32 cellular contexts compared by ENCODE assay signal in the genomic region with DNA sequence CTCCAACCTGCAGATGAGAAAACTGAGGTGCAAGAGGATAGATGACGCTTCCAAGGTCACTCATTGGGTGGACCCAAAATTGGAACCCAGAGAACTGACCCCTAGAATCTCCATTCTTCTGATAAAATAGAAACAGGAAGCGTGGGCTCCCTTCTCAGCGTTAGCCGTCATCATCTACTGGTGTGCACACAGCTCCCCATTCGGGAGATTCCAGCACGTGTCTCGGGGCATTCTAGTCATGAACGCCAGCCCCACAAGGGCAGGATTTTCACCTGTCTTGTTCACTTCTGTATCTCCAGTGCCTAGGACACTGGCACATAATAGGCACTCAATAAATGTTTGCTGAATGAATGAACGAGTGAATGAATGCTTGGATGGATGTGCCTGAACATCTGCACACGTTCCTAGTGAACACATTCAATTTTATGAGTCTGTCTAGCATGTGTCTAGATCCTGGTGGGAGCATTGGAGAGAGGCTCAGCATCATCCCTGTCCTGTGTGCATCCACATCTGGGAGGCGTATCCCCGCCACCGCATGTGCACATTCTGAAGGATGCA. TPM values are rescaled to one million over a fixed set of nuclear protein-coding genes. Genes with fewer than 3 reads are reported as not detected.
A peak's percentile ranks its signal among the peaks of the same experiment; 100 is the strongest.
DNase-seq lines count a peak whose midpoint lies in the region; ATAC-seq and TF ChIP-seq lines count a peak whose summit lies in the region.
"Had no signal": no experiment of that assay in that cellular context is flagged by ENCODE, and none has a peak within 500 bp of the region (broad histone marks: within the 10 kb centered on the region; RNA-seq: fewer than 3 reads in every experiment).

No MANE protein-coding gene starts in this region.

- H3K4me2 ChIP-seq in DOHH2 (ENCODE audit: low read length): peak overlapping the region; percentile 87

- peaks cover 76% of the 10 kb centered on the region for H3K4me1 ChIP-seq in DOHH2 (ENCODE audit: control insufficient read depth, low read length)
- H3K4me1 ChIP-seq: SJCRH30 had no signal

- CTCF ChIA-PET in CD4-positive, alpha-beta T cell (lab: Charles Lee): interaction anchor here (1.0 kb wide), 1 partner anchor 31 kb away, joined by 3 read pairs; the partner anchor contains the start of gene RASAL1

- H3K27ac Mint-ChIP-seq in CD4-positive, alpha-beta T cell: peak overlapping the region; percentile 78
- H3K27ac Mint-ChIP-seq in T-helper 17 cell: peak overlapping the region; percentile 80
- no peak overlapping the region for H3K27ac Mint-ChIP-seq in memory B cell
- H3K27ac Mint-ChIP-seq: activated T-cell treated with anti-CD3 and anti-CD28 coated beads, Interleukin-2, amount 50 U/mL, for 24 hours; CD14-positive monocyte; T-helper 1 cell treated with Interleukin-12 subunit alpha and Interleukin-12 subunit beta and Interleukin-4 antibody, amounts not matched to agents 30 μg/mL and 1 μg/mL, for 36 hours had no signal

- no peak for ATAC-seq in CD4-positive, alpha-beta T cell (ENCODE audit: poor library complexity)
- ATAC-seq in T-helper 17 cell (no peak), memory B cell (ENCODE audit: low read depth) (peak; percentile 45), left cardiac atrium (no peak)
- ATAC-seq: HCT116, heart right ventricle, right cardiac atrium had no signal

- H3K36me3 ChIP-seq in DOHH2 (ENCODE audit: control insufficient read depth, low read length): peaks cover 24% of the 10 kb centered on the region
- H3K36me3 ChIP-seq: heart right ventricle, MG63, SJCRH30, upper lobe of left lung had no signal

- H3K9me2 ChIP-seq in DOHH2 (replicated peaks; ENCODE audit: control insufficient read depth, low read length): no peaks in the 10 kb centered on the region

- H3K9me3 Mint-ChIP-seq in CD4-positive, alpha-beta T cell: no peaks in the 10 kb centered on the region
- H3K9me3 Mint-ChIP-seq in memory B cell: no peaks in the 10 kb centered on the region
- H3K9me3 Mint-ChIP-seq: activated naive CD4-positive, alpha-beta T cell treated with anti-CD3 and anti-CD28 coated beads, Interleukin-2, amount 50 U/mL, for 72 hours; activated T-cell treated with anti-CD3 and anti-CD28 coated beads, Interleukin-2, amount 50 U/mL, for 24 hours; endodermal cell; T-helper 1 cell treated with Interleukin-12 subunit alpha and Interleukin-12 subunit beta and Interleukin-4 antibody, amounts not matched to agents 30 μg/mL and 1 μg/mL, for 36 hours had no signal

- H3K4me3 Mint-ChIP-seq in CD4-positive, alpha-beta T cell: peak overlapping the region; percentile 34
- peak overlapping the region; percentile 80 for H3K4me3 Mint-ChIP-seq in T-helper 17 cell
- H3K4me3 Mint-ChIP-seq in memory B cell: peak overlapping the region; percentile 34

- no peak for TF ChIP-seq CTCF in CD4-positive, alpha-beta T cell (IDR thresholded peaks at IDR 0.05)
- TF ChIP-seq CTCF in DOHH2 (IDR thresholded peaks at IDR 0.05; ENCODE audit: low read depth, low read length, poor library complexity, severe bottlenecking): no peak

- H3K27ac ChIP-seq in CD4-positive, alpha-beta T cell (ENCODE audit: low read depth, low read length): no peak overlapping the region
- peak overlapping the region; percentile 15; the same call in 1 of the 2 replicates for H3K27ac ChIP-seq in DOHH2 (ENCODE audit: low read depth, low read length)
- H3K27ac ChIP-seq: esophagus squamous epithelium, heart right ventricle, SJCRH30, upper lobe of left lung had no signal

- intact Hi-C loops in CD4-positive, alpha-beta T cell (cut with DNase I, micrococcal nuclease): loop anchor here (5.0 kb wide), 2 partner anchors 67 to 113 kb away; no protein-coding TSS in a partner anchor
- intact Hi-C loops in left cardiac atrium (cut with DNase I): no loop called here

- peaks cover 16% of the 10 kb centered on the region for H3K4me1 Mint-ChIP-seq in CD4-positive, alpha-beta T cell (ENCODE audit: low read depth)
- H3K4me1 Mint-ChIP-seq in T-helper 17 cell (peaks cover 20% of the 10 kb centered on the region), memory B cell (peaks cover 7% of the 10 kb centered on the region)

- POLR2A ChIA-PET in CD4-positive, alpha-beta T cell (lab: Charles Lee): no interaction called here

- H4K20me1 ChIP-seq in DOHH2 (ENCODE audit: control insufficient read depth, insufficient read depth, low read depth, low read length): no peaks in the 10 kb centered on the region

- peaks cover 10% of the 10 kb centered on the region for H3K79me2 ChIP-seq in DOHH2 (ENCODE audit: control insufficient read depth, low read length)

- no peaks in the 10 kb centered on the region for H3K36me3 Mint-ChIP-seq in CD4-positive, alpha-beta T cell (ENCODE audit: low read depth)
- H3K36me3 Mint-ChIP-seq in T-helper 17 cell (ENCODE audit: low read depth): no peaks in the 10 kb centered on the region
- H3K36me3 Mint-ChIP-seq in memory B cell: no peaks in the 10 kb centered on the region
- H3K36me3 Mint-ChIP-seq: activated naive CD4-positive, alpha-beta T cell treated with anti-CD3 and anti-CD28 coated beads, Interleukin-2, amount 50 U/mL, for 72 hours; CD14-positive monocyte had no signal

- peak overlapping the region; percentile 80 for H3K4me3 ChIP-seq in DOHH2 (ENCODE audit: low read length)
- H3K4me3 ChIP-seq: esophagus squamous epithelium, heart right ventricle, lung, MG63, SJCRH30 had no signal

- no peaks in the 10 kb centered on the region for H3K9me3 ChIP-seq in CD4-positive, alpha-beta T cell (ENCODE audit: control insufficient read depth, low read length)
- H3K9me3 ChIP-seq in DOHH2 (ENCODE audit: control insufficient read depth, insufficient read depth, low read length): no peaks in the 10 kb centered on the region
- no peaks in the 10 kb centered on the region for H3K9me3 ChIP-seq in T-helper 17 cell (ENCODE audit: control insufficient read depth, low read length, poor library complexity, severe bottlenecking)
- H3K9me3 ChIP-seq: esophagus squamous epithelium, heart right ventricle, MG63, SJCRH30, upper lobe of left lung had no signal

- DNase-seq in CD4-positive, alpha-beta T cell: no peak
- no peak for DNase-seq in T-helper 17 cell
- no peak for DNase-seq in memory B cell (ENCODE audit: low spot score in 2 of 2)
- DNase-seq in left cardiac atrium: no peak
- no peak for DNase-seq in NCI-H446 (lab: John Stamatoyannopoulos, UW)
- no peak for DNase-seq in mucosa of gallbladder (ENCODE audit: low spot score)
- DNase-seq: activated CD4-positive, alpha-beta T cell treated with anti-CD3 and anti-CD28 coated beads for 48 hours; activated T-cell treated with anti-CD3 and anti-CD28 coated beads, Interleukin-2, amount 50 U/mL, for 24 hours; esophagus squamous epithelium; foreskin melanocyte; heart right ventricle; KG1; kidney glomerular epithelial cell; MG63; NCI-H1105 treated with DMSO at 0.1 percent for 48 hours; NCI-H2029; NCI-H69; right cardiac atrium; SJCRH30; stimulated activated CD4-positive, alpha-beta T cell treated with anti-CD3 and anti-CD28 coated beads, Interleukin-2, amount 100 ng/mL, for 24 hours; substantia nigra; upper lobe of left lung had no signal

- peaks cover 30% of the 10 kb centered on the region for H3F3A ChIP-seq in DOHH2 (ENCODE audit: control insufficient read depth, insufficient read depth)

- no peaks in the 10 kb centered on the region for H3K27me3 ChIP-seq in CD4-positive, alpha-beta T cell (ENCODE audit: control insufficient read depth, insufficient read depth, low read length)
- no peaks in the 10 kb centered on the region for H3K27me3 ChIP-seq in DOHH2 (ENCODE audit: control insufficient read depth, low read length)
- H3K27me3 ChIP-seq: MG63, SJCRH30, upper lobe of left lung had no signal

- H3K27me3 Mint-ChIP-seq in CD4-positive, alpha-beta T cell: no peaks in the 10 kb centered on the region
- H3K27me3 Mint-ChIP-seq in T-helper 17 cell (no peaks in the 10 kb centered on the region), memory B cell (peaks cover 2% of the 10 kb centered on the region)
- H3K27me3 Mint-ChIP-seq: activated T-cell treated with anti-CD3 and anti-CD28 coated beads, Interleukin-2, amount 50 U/mL, for 24 hours had no signal

RNA-seq across cellular contexts. Expression of gene RASAL1, which starts 30.5 kb away (rescaled TPM):
- 1 to 10 TPM; 1.2 to 2.7 TPM for total RNA-seq in CD4-positive, alpha-beta T cell
- total RNA-seq in T-helper 17 cell: under 1 TPM; 0.15 to 0.89 TPM
- total RNA-seq in left cardiac atrium: not detected
- 0.92 TPM for total RNA-seq in mucosa of gallbladder
- total RNA-seq: cardiac septum, heart right ventricle, right cardiac atrium, RPMI7951, SJCRH30 had no signal

RNA-seq across cellular contexts. Expression of gene CFAP73, which starts 44.5 kb away (rescaled TPM):
- 1 to 10 TPM in 1 of 2 experiments, under 1 TPM in 1; 0.92 to 1.2 TPM for total RNA-seq in CD4-positive, alpha-beta T cell
- not detected for total RNA-seq in T-helper 17 cell
- not detected for total RNA-seq in left cardiac atrium
- total RNA-seq in mucosa of gallbladder: not detected
- total RNA-seq: astrocyte, cardiac septum, endodermal cell, heart right ventricle, right cardiac atrium, RPMI7951, SJCRH30 had no signal

RNA-seq across cellular contexts. Expression of gene DTX1, which starts 48.5 kb away (rescaled TPM):
- 10 to 100 TPM; 14.0 to 14.2 TPM for total RNA-seq in CD4-positive, alpha-beta T cell
- 10 to 100 TPM; 20.7 to 27.7 TPM for total RNA-seq in T-helper 17 cell
- total RNA-seq in left cardiac atrium: 1 to 10 TPM; 6.3 to 9.8 TPM
- 4.1 TPM for total RNA-seq in mucosa of gallbladder
- total RNA-seq: RPMI7951, SJCRH30 had no signal

Comparison
In these comparisons a context has a peak if more than half of its experiments do, and no peak if none do; other contexts are left out.
1. intact Hi-C loops: an anchor here in CD4-positive, alpha-beta T cell (5.0 kb wide); none called in left cardiac atrium.